Comparison of ENCODE assay signal across 24 cellular contexts in genomic region chr12:32847287-32847686, GRCh38. TPM values are rescaled to one million over a fixed set of nuclear protein-coding genes. Genes with fewer than 3 reads are reported as not detected.
A peak's percentile ranks its signal among the peaks of the same experiment; 100 is the strongest.
DNase-seq lines count a peak whose midpoint lies in the region; ATAC-seq, FAIRE-seq and TF ChIP-seq lines count a peak whose summit lies in the region.
"Had no signal": no experiment of that assay in that cellular context is flagged by ENCODE, and none has a peak within 500 bp of the region (broad histone marks: within the 10 kb centered on the region; RNA-seq: fewer than 3 reads in every experiment).

No MANE protein-coding gene starts in this region.

- no peak overlapping the region for H3K4me3 Mint-ChIP-seq in nephron progenitor cell
- H3K4me3 Mint-ChIP-seq: CD14-positive monocyte; CD4-positive, alpha-beta T cell; CD8-positive, alpha-beta memory T cell had no signal

- no peaks in the 10 kb centered on the region for H3K9me3 ChIP-seq in left ventricle myocardium inferior (replicated peaks)
- H3K9me3 ChIP-seq in ascending aorta, result no peaks in the 10 kb centered on the region
- H3K9me3 ChIP-seq: A549; BE2C; BLaER1 treated with 17β-estradiol and CSF1 and Interleukin-3, amounts not matched to agents 10 nM and 100 nM; HAP-1 had no signal

- intact Hi-C loops in left ventricle myocardium inferior (cut with micrococcal nuclease), result no loop called here
- intact Hi-C loops in cardiac septum (cut with DNase I), result no loop called here
- intact Hi-C loops in ascending aorta (cut with DNase I), result no loop called here

- H3K27ac ChIP-seq in left ventricle myocardium inferior (replicated peaks), result peak overlapping the region; percentile 66
- H3K27ac ChIP-seq in ascending aorta, result no peak overlapping the region
- H3K27ac ChIP-seq: A549; BLaER1 treated with 17β-estradiol and CSF1 and Interleukin-3, amounts not matched to agents 10 nM and 100 nM had no signal

- no peaks in the 10 kb centered on the region for H3K27me3 Mint-ChIP-seq in nephron progenitor cell (ENCODE audit: low read depth, poor library complexity)

- ATAC-seq in GM19455 (IDR thresholded peaks at IDR 0.05; ENCODE audit: unreplicated experiment), result no peak
- ATAC-seq: A549 had no signal

- H3K4me1 ChIP-seq in left ventricle myocardium inferior (peaks cover 61% of the 10 kb centered on the region), ascending aorta (no peaks in the 10 kb centered on the region)
- H3K4me1 ChIP-seq: BLaER1 treated with 17β-estradiol and CSF1 and Interleukin-3, amounts not matched to agents 10 nM and 100 nM had no signal

- H3K27me3 ChIP-seq in left ventricle myocardium inferior (ENCODE audit: low read depth) (no peaks in the 10 kb centered on the region), bronchial epithelial cell (ENCODE audit: control insufficient read depth, insufficient read depth, low read length) (no peaks in the 10 kb centered on the region), ascending aorta (no peaks in the 10 kb centered on the region)
- H3K27me3 ChIP-seq: BE2C; BLaER1 treated with 17β-estradiol and CSF1 and Interleukin-3, amounts not matched to agents 10 nM and 100 nM had no signal

- H3K36me3 Mint-ChIP-seq in nephron progenitor cell (ENCODE audit: low read depth), result no peaks in the 10 kb centered on the region
- H3K36me3 Mint-ChIP-seq: CD14-positive monocyte; CD8-positive, alpha-beta memory T cell had no signal

- H3K36me3 ChIP-seq in left ventricle myocardium inferior, result peaks cover 19% of the 10 kb centered on the region
- peaks cover 4% of the 10 kb centered on the region for H3K36me3 ChIP-seq in bronchial epithelial cell (ENCODE audit: control insufficient read depth, insufficient read depth, low read length)
- H3K36me3 ChIP-seq in ascending aorta, result no peaks in the 10 kb centered on the region
- H3K36me3 ChIP-seq: BE2C; BLaER1 treated with 17β-estradiol and CSF1 and Interleukin-3, amounts not matched to agents 10 nM and 100 nM had no signal

- no peak overlapping the region for H3K4me3 ChIP-seq in left ventricle myocardium inferior
- H3K4me3 ChIP-seq in bronchial epithelial cell (ENCODE audit: low read depth, low read length), result no peak overlapping the region
- H3K4me3 ChIP-seq in ascending aorta, result no peak overlapping the region
- H3K4me3 ChIP-seq: A549; BLaER1 treated with 17β-estradiol and CSF1 and Interleukin-3, amounts not matched to agents 10 nM and 100 nM; HAP-1 had no signal

- TF ChIP-seq CTCF in left ventricle myocardium inferior (IDR thresholded peaks at IDR 0.05; ENCODE audit: borderline replicate concordance) (no peak), bronchial epithelial cell (IDR thresholded peaks at IDR 0.05; ENCODE audit: insufficient read depth, low read length, severe bottlenecking) (no peak), nephron progenitor cell (IDR thresholded peaks at IDR 0.05) (no peak), ascending aorta (IDR thresholded peaks at IDR 0.05) (no peak)

- H3K9me3 Mint-ChIP-seq in nephron progenitor cell, result no peaks in the 10 kb centered on the region
- H3K9me3 Mint-ChIP-seq: CD14-positive monocyte; CD4-positive, alpha-beta T cell; CD8-positive, alpha-beta memory T cell had no signal

- no peak for DNase-seq in left ventricle myocardium inferior
- no peak for DNase-seq in cardiac septum (ENCODE audit: low spot score)
- no peak for DNase-seq in bronchial epithelial cell (ENCODE audit: low read depth)
- no peak for DNase-seq in nephron progenitor cell
- DNase-seq in ascending aorta (ENCODE audit: low spot score in 2 of 2), result no peak
- DNase-seq: 8988T; ACHN; AML-193; BE2C; CD4-positive, alpha-beta T cell; CD8-positive, alpha-beta memory T cell; DMS 273 treated with DMSO at 0.1 percent for 48 hours; DMS79; GF-D8; GOT3 had no signal

- H3K27ac Mint-ChIP-seq in nephron progenitor cell, result peak overlapping the region; percentile 1
- H3K27ac Mint-ChIP-seq: CD4-positive, alpha-beta T cell had no signal

- peak; percentile 64 for FAIRE-seq in bronchial epithelial cell (lab: Jason Lieb, UNC)
- FAIRE-seq: A549, D721Med, GM12891, GM18507, H54 had no signal

- H3K4me1 Mint-ChIP-seq in nephron progenitor cell, result peaks cover 6% of the 10 kb centered on the region
- H3K4me1 Mint-ChIP-seq: CD8-positive, alpha-beta memory T cell had no signal

RNA-seq across cellular contexts. Expression of gene PKP2, which starts 49.3 kb away (rescaled TPM):
- total RNA-seq in left ventricle myocardium inferior, result 428 TPM
- 463 TPM for total RNA-seq in cardiac septum
- 53.9 and 74.5 TPM in 2 replicates for total RNA-seq in bronchial epithelial cell
- total RNA-seq in ascending aorta, result not detected

Comparison
In these comparisons a context has a peak if more than half of its experiments do, and no peak if none do; other contexts are left out.
1. RNA of gene PKP2, which starts 49.3 kb away (total RNA-seq): 463 TPM in cardiac septum (single experiment), 428 TPM in left ventricle myocardium inferior (single experiment) and 53.9 to 74.5 TPM in bronchial epithelial cell; not detected in ascending aorta (single experiment); every median in the first group is over 10 times any median in the second.